8 cellular contexts compared by ENCODE assay signal in genomic region chr14:32711103-32711680, GRCh38.
DNase-seq lines count a peak whose midpoint lies in the region; ATAC-seq, FAIRE-seq and TF ChIP-seq lines count a peak whose summit lies in the region.

No MANE protein-coding gene starts in this region.

- peak; percentile 74 for DNase-seq in DMS53 (lab: John Stamatoyannopoulos, UW)
- DNase-seq in GM23338 (ENCODE audit: low spot score): peak; percentile 78
- DNase-seq in NCI-H1930 (lab: John Stamatoyannopoulos, UW): peak; percentile 33 to 34
- DNase-seq in activated CD8-positive, alpha-beta T cell treated with anti-CD3 and anti-CD28 coated beads, Interleukin-2, amount 10 ng/mL, durations not matched to agents 7 days and 5 days: peak; percentile 27
- DNase-seq in right atrium auricular region (ENCODE audit: low spot score): no peak
- peak in 17 of 49 donors; percentile 4 to 63 (median 22) for DNase-seq in substantia nigra (lab: John Stamatoyannopoulos, UW)
- DNase-seq in effector memory CD4-positive, alpha-beta T cell: no peak
- DNase-seq in GM12891 (ENCODE audit: insufficient read length, low spot score): no peak

- no peaks in the 10 kb centered on the region for H3K9me3 Mint-ChIP-seq in GM23338
- no peaks in the 10 kb centered on the region for H3K9me3 Mint-ChIP-seq in activated CD8-positive, alpha-beta T cell treated with anti-CD3 and anti-CD28 coated beads, Interleukin-2, amount 10 ng/mL, durations not matched to agents 7 days and 5 days (ENCODE audit: insufficient read depth)

- H3K4me3 ChIP-seq in GM23338 (no peak overlapping the region), right atrium auricular region (no peak overlapping the region)
- no peak overlapping the region for H3K4me3 ChIP-seq in effector memory CD4-positive, alpha-beta T cell (ENCODE audit: insufficient read depth, low read depth, low read length, poor library complexity, severe bottlenecking)

- H3K27me3 ChIP-seq in GM23338 (ENCODE audit: insufficient read depth): no peaks in the 10 kb centered on the region
- no peaks in the 10 kb centered on the region for H3K27me3 ChIP-seq in right atrium auricular region
- no peaks in the 10 kb centered on the region for H3K27me3 ChIP-seq in effector memory CD4-positive, alpha-beta T cell (replicated peaks; ENCODE audit: control insufficient read depth, insufficient read depth, low read length, poor library complexity, severe bottlenecking)

- H3K36me3 Mint-ChIP-seq in GM23338 (ENCODE audit: low read depth): no peaks in the 10 kb centered on the region
- H3K36me3 Mint-ChIP-seq in activated CD8-positive, alpha-beta T cell treated with anti-CD3 and anti-CD28 coated beads, Interleukin-2, amount 10 ng/mL, durations not matched to agents 7 days and 5 days (ENCODE audit: low read depth): no peaks in the 10 kb centered on the region

- no peaks in the 10 kb centered on the region for H3F3A ChIP-seq in GM23338 (replicated peaks; ENCODE audit: low read depth)

- TF ChIP-seq CTCF in GM23338 (conservative IDR thresholded peaks at IDR 0.05; ENCODE audit: low read depth in 2 of 2): peak; percentile 73 to 82
- TF ChIP-seq CTCF in right atrium auricular region (IDR thresholded peaks at IDR 0.05): peak; percentile 14 to 74

- H3K4me3 Mint-ChIP-seq in GM23338: no peak overlapping the region
- H3K4me3 Mint-ChIP-seq in activated CD8-positive, alpha-beta T cell treated with anti-CD3 and anti-CD28 coated beads, Interleukin-2, amount 10 ng/mL, durations not matched to agents 7 days and 5 days: no peak overlapping the region

- no peaks in the 10 kb centered on the region for H3K79me2 ChIP-seq in GM23338 (replicated peaks; ENCODE audit: insufficient read depth)

- H3K4me2 ChIP-seq in GM23338: no peak overlapping the region

- peaks cover 5% of the 10 kb centered on the region; the same call in 2 of the 3 replicates for H3K4me1 Mint-ChIP-seq in GM23338
- H3K4me1 Mint-ChIP-seq in activated CD8-positive, alpha-beta T cell treated with anti-CD3 and anti-CD28 coated beads, Interleukin-2, amount 10 ng/mL, durations not matched to agents 7 days and 5 days (ENCODE audit: low read depth): no peaks in the 10 kb centered on the region

- H3K27me3 Mint-ChIP-seq in GM23338 (ENCODE audit: insufficient read depth, low read depth, poor library complexity): no peaks in the 10 kb centered on the region
- no peaks in the 10 kb centered on the region for H3K27me3 Mint-ChIP-seq in activated CD8-positive, alpha-beta T cell treated with anti-CD3 and anti-CD28 coated beads, Interleukin-2, amount 10 ng/mL, durations not matched to agents 7 days and 5 days (ENCODE audit: low read depth)

- H3K4me1 ChIP-seq in GM23338 (ENCODE audit: insufficient read depth) (no peaks in the 10 kb centered on the region), right atrium auricular region (peaks cover 0 to 32% of the 10 kb centered on the region in 2 donors)
- H3K4me1 ChIP-seq in effector memory CD4-positive, alpha-beta T cell (ENCODE audit: control insufficient read depth, insufficient read depth, low read length, poor library complexity, severe bottlenecking): no peaks in the 10 kb centered on the region

- H3K9me2 ChIP-seq in GM23338 (ENCODE audit: insufficient read depth): no peaks in the 10 kb centered on the region; the same call in 1 of the 2 replicates

- FAIRE-seq in GM12891 (lab: Jason Lieb, UNC): no peak

- no peaks in the 10 kb centered on the region for H3K36me3 ChIP-seq in GM23338 (ENCODE audit: insufficient read depth)
- no peaks in the 10 kb centered on the region for H3K36me3 ChIP-seq in right atrium auricular region
- no peaks in the 10 kb centered on the region for H3K36me3 ChIP-seq in effector memory CD4-positive, alpha-beta T cell (ENCODE audit: control insufficient read depth, insufficient read depth, low read length)

- no peaks in the 10 kb centered on the region for H3K9me3 ChIP-seq in right atrium auricular region
- H3K9me3 ChIP-seq in effector memory CD4-positive, alpha-beta T cell (ENCODE audit: control insufficient read depth, low read length): no peaks in the 10 kb centered on the region

- POLR2A ChIA-PET in activated CD8-positive, alpha-beta T cell treated with anti-CD3 and anti-CD28 coated beads, Interleukin-2, amount 10 ng/mL, durations not matched to agents 7 days and 5 days (lab: Charles Lee): no interaction called here

- H3K27ac ChIP-seq in GM23338 (ENCODE audit: low read depth): no peak overlapping the region
- H3K27ac ChIP-seq in right atrium auricular region: peak overlapping the region in 1 of 2 donors; percentile 69
- peak overlapping the region; percentile 65 for H3K27ac ChIP-seq in substantia nigra (ENCODE audit: low read depth, low read length, poor library complexity, severe bottlenecking)
- H3K27ac ChIP-seq in effector memory CD4-positive, alpha-beta T cell (ENCODE audit: insufficient read depth, low read length, poor library complexity, severe bottlenecking): no peak overlapping the region

- no peaks in the 10 kb centered on the region for H4K20me1 ChIP-seq in GM23338 (replicated peaks; ENCODE audit: insufficient read depth)

- CTCF ChIA-PET in activated CD8-positive, alpha-beta T cell treated with anti-CD3 and anti-CD28 coated beads, Interleukin-2, amount 10 ng/mL, durations not matched to agents 7 days and 5 days (lab: Charles Lee): interaction anchor here (0.7 to 1.7 kb wide), 3 partner anchors 11 to 1590 kb away, joined by 3 read pairs; no protein-coding TSS in a partner anchor

- no peak overlapping the region for H3K27ac Mint-ChIP-seq in GM23338
- H3K27ac Mint-ChIP-seq in activated CD8-positive, alpha-beta T cell treated with anti-CD3 and anti-CD28 coated beads, Interleukin-2, amount 10 ng/mL, durations not matched to agents 7 days and 5 days: no peak overlapping the region

- TF ChIP-seq POLR2A in GM12891 (IDR thresholded peaks at IDR 0.05; ENCODE audit: low read depth, low read length): no peak

- peak; percentile 83 for ATAC-seq in GM23338
- no peak for ATAC-seq in activated CD8-positive, alpha-beta T cell treated with anti-CD3 and anti-CD28 coated beads, Interleukin-2, amount 10 ng/mL, durations not matched to agents 7 days and 5 days

- no peak overlapping the region for H2AFZ ChIP-seq in GM23338

TF ChIP-seq in GM12891, 5 proteins besides CTCF, POLR2A, EP300 and RAD21:
- no peak for TF ChIP-seq TAF1 (IDR thresholded peaks at IDR 0.05; ENCODE audit: low read depth, low read length)
- no peak for TF ChIP-seq PAX5 (IDR thresholded peaks at IDR 0.05; ENCODE audit: insufficient read depth, low read length, severe bottlenecking)
TF ChIP-seq in GM12891: peak in this region for 0.

Comparison
In these comparisons a context has a peak if more than half of its experiments do, and no peak if none do; other contexts are left out.
1. DNase-seq: peak in DMS53 (single experiment), GM23338 (single experiment), NCI-H1930 (2 of 2) and activated CD8-positive, alpha-beta T cell treated with anti-CD3 and anti-CD28 coated beads, Interleukin-2, amount 10 ng/mL, durations not matched to agents 7 days and 5 days (single experiment); none in right atrium auricular region (single experiment), effector memory CD4-positive, alpha-beta T cell (0 of 3) and GM12891 (single experiment).